11 cellular contexts compared by ENCODE assay signal in genomic region chr2:134247679-134248078, GRCh38. TPM values are rescaled to one million over a fixed set of nuclear protein-coding genes. Genes with fewer than 3 reads are reported as not detected.
DNase-seq lines count a peak whose midpoint lies in the region; ATAC-seq and TF ChIP-seq lines count a peak whose summit lies in the region.
"Had no signal": no experiment of that assay in that cellular context is flagged by ENCODE, and none has a peak within 500 bp of the region (broad histone marks: within the 10 kb centered on the region; RNA-seq: fewer than 3 reads in every experiment).

No MANE protein-coding gene starts in this region.

- H3K27ac ChIP-seq in stomach: no peak overlapping the region
- H3K27ac ChIP-seq: hepatocyte, thoracic aorta had no signal

- no peak for DNase-seq in kidney glomerular epithelial cell (lab: John Stamatoyannopoulos, UW)
- DNase-seq in mucosa of gallbladder (ENCODE audit: low spot score): no peak
- DNase-seq in stomach: no peak
- DNase-seq: NCI-H1105 treated with DMSO at 0.1 percent for 48 hours, OCI-M1 had no signal

- H3K27me3 ChIP-seq in stomach: no peaks in the 10 kb centered on the region
- H3K27me3 ChIP-seq: hepatocyte had no signal

- 67 to 88% (median 84%) methylated on average over 1 of the region's 1 CpG for WGBS in stomach, 5 donors

- H3K27me3 Mint-ChIP-seq in stimulated activated memory B cell treated with anti-CD40 and anti-IgM and Interleukin-4, amounts not matched to agents 10 μg/mL and 1 μg/mL and 100 μg/mL, for 72 hours: no peaks in the 10 kb centered on the region

- H3K4me1 ChIP-seq in stomach: peaks cover 16 to 92% (median 45%) of the 10 kb centered on the region in 4 donors

- no peak for TF ChIP-seq EP300 in stomach (IDR thresholded peaks at IDR 0.05)

- no peaks in the 10 kb centered on the region for H3K9me3 ChIP-seq in stomach
- H3K9me3 ChIP-seq: thoracic aorta had no signal

- H3K36me3 Mint-ChIP-seq in stimulated activated memory B cell treated with anti-CD40 and anti-IgM and Interleukin-4, amounts not matched to agents 10 μg/mL and 1 μg/mL and 100 μg/mL, for 72 hours: no peaks in the 10 kb centered on the region

- no peak for TF ChIP-seq POLR2A in stomach (IDR thresholded peaks at IDR 0.05)

- ATAC-seq in GM18907 (IDR thresholded peaks at IDR 0.05; ENCODE audit: unreplicated experiment) (peak; percentile 35), GM21786 (IDR thresholded peaks at IDR 0.05; ENCODE audit: unreplicated experiment) (peak; percentile 50), HG03354 (IDR thresholded peaks at IDR 0.05; ENCODE audit: poor library complexity, severe bottlenecking, unreplicated experiment) (peak; percentile 56)
- ATAC-seq in stimulated activated memory B cell treated with anti-CD40 and anti-IgM and Interleukin-4, amounts not matched to agents 10 μg/mL and 1 μg/mL and 100 μg/mL, for 72 hours: peak; percentile 35

- H3K9me3 Mint-ChIP-seq in stimulated activated memory B cell treated with anti-CD40 and anti-IgM and Interleukin-4, amounts not matched to agents 10 μg/mL and 1 μg/mL and 100 μg/mL, for 72 hours: no peaks in the 10 kb centered on the region

- TF ChIP-seq CTCF in stomach (IDR thresholded peaks at IDR 0.05): no peak

- intact Hi-C loops in stomach (cut with DNase I; ENCODE audit: low total_unique reads): loop anchor here (10.0 kb wide), 1 partner anchor 123 kb away; no protein-coding TSS in a partner anchor

- no peak overlapping the region for H3K4me3 ChIP-seq in stomach
- H3K4me3 ChIP-seq: hepatocyte, thoracic aorta had no signal

- H3K4me3 Mint-ChIP-seq in stimulated activated memory B cell treated with anti-CD40 and anti-IgM and Interleukin-4, amounts not matched to agents 10 μg/mL and 1 μg/mL and 100 μg/mL, for 72 hours: no peak overlapping the region

- H3K27ac Mint-ChIP-seq in stimulated activated memory B cell treated with anti-CD40 and anti-IgM and Interleukin-4, amounts not matched to agents 10 μg/mL and 1 μg/mL and 100 μg/mL, for 72 hours: peak overlapping the region; percentile 73

- peaks cover 99% of the 10 kb centered on the region for H3K4me1 Mint-ChIP-seq in stimulated activated memory B cell treated with anti-CD40 and anti-IgM and Interleukin-4, amounts not matched to agents 10 μg/mL and 1 μg/mL and 100 μg/mL, for 72 hours

- no peaks in the 10 kb centered on the region for H3K36me3 ChIP-seq in stomach
- H3K36me3 ChIP-seq: thoracic aorta had no signal

RNA-seq across cellular contexts. Expression of gene MGAT5, which starts 6.2 kb away (rescaled TPM):
- total RNA-seq in mucosa of gallbladder (152 TPM), stomach (100 to 1,000 TPM in 1 of 5 donors, 10 to 100 TPM in 4; 35.0 to 125 (median 75.8) TPM)
- 1 to 10 TPM; 3.9 to 5.4 (median 4.4) TPM for polyA plus RNA-seq in stomach
